22 cellular contexts compared by ENCODE assay signal in genomic region chr9:99178912-99179872, GRCh38. TPM values are rescaled to one million over a fixed set of nuclear protein-coding genes. Genes with fewer than 3 reads are reported as not detected.
DNase-seq lines count a peak whose midpoint lies in the region; ATAC-seq, FAIRE-seq and TF ChIP-seq lines count a peak whose summit lies in the region.
"Had no signal": no experiment of that assay in that cellular context is flagged by ENCODE, and none has a peak within 500 bp of the region (broad histone marks: within the 10 kb centered on the region; RNA-seq: fewer than 3 reads in every experiment).

No MANE protein-coding gene starts in this region.

- no peak overlapping the region for H3K4me2 ChIP-seq in SK-N-SH
- no peak overlapping the region for H3K4me2 ChIP-seq in H1 (ENCODE audit: insufficient read depth in 1 of 2, low read depth in 2 of 2, low read length in 2 of 2)

- 0 out of 2 replicates have a peak overlapping the region, but pooled peaks have one; percentile 50 for H2BK12ac ChIP-seq in H1 (ENCODE audit: low read depth, low read length)

- H3K79me2 ChIP-seq in SK-N-SH (ENCODE audit: insufficient read depth), result no peaks in the 10 kb centered on the region
- no peaks in the 10 kb centered on the region for H3K79me2 ChIP-seq in H1 (ENCODE audit: control insufficient read depth in 1 of 2, insufficient read depth in 2 of 2, low read length in 2 of 2)

- H3K27me3 ChIP-seq in SK-N-SH (ENCODE audit: insufficient read depth) (no peaks in the 10 kb centered on the region), H1 (replicated peaks in 1 of 4; ENCODE audit: control insufficient read depth in 3 of 4, extremely low read depth in 1 of 4, insufficient read depth in 3 of 4, low read length in 3 of 4) (no peaks in the 10 kb centered on the region)
- H3K27me3 ChIP-seq: BE2C had no signal

- H3K27me3 Mint-ChIP-seq in progenitor cell of endocrine pancreas, result no peaks in the 10 kb centered on the region
- H3K27me3 Mint-ChIP-seq: CD4-positive, CD25-positive, alpha-beta regulatory T cell had no signal

- WGBS in SK-N-SH (ENCODE audit: low lambda C conversion rate), result 84% methylated on average over 16 of the region's 17 CpGs
- WGBS in H1 (ENCODE audit: extremely low coverage in 1 of 2, insufficient coverage in 1 of 2, insufficient read length in 1 of 2, insufficient replicate concordance in 2 of 2, low coverage in 1 of 2, low lambda C conversion rate in 2 of 2, missing lambda C conversion rate in 1 of 2), 2 experiments, result 89% methylated on average over 17 of the region's 17 CpGs; no CpG with 5 or more reads in 1 of the 2 experiments

- no peak for TF ChIP-seq CTCF in SK-N-SH (IDR thresholded peaks at IDR 0.05)
- TF ChIP-seq CTCF in H1 (IDR thresholded peaks at IDR 0.05; ENCODE audit: control extremely low read depth in 1 of 3, insufficient read depth in 1 of 3, low read depth in 1 of 3, low read length in 3 of 3), result no peak
- TF ChIP-seq CTCF in progenitor cell of endocrine pancreas (IDR thresholded peaks at IDR 0.05; ENCODE audit: unreplicated experiment), result no peak

- H3K9me3 ChIP-seq in SK-N-SH, result no peaks in the 10 kb centered on the region
- H3K9me3 ChIP-seq in H1 (ENCODE audit: insufficient read depth in 2 of 2, low read depth in 1 of 2, low read length in 1 of 2), result no peaks in the 10 kb centered on the region
- H3K9me3 ChIP-seq: BE2C, HAP-1 had no signal

- H2AFZ ChIP-seq in SK-N-SH (ENCODE audit: low read depth), result no peak overlapping the region
- 0 out of 2 replicates have a peak overlapping the region, but pooled peaks have one; percentile 9 for H2AFZ ChIP-seq in H1 (ENCODE audit: low read length)

- H3K14ac ChIP-seq in H1 (ENCODE audit: insufficient read length), result no peak overlapping the region

- no peak for TF ChIP-seq POLR2A in H1 (IDR thresholded peaks at IDR 0.05; ENCODE audit: control extremely low read depth in 1 of 2, low read depth in 2 of 2, low read length in 2 of 2)

- no peak overlapping the region for H2BK15ac ChIP-seq in H1 (ENCODE audit: low read length)

- peaks cover 45% of the 10 kb centered on the region for H3K4me1 Mint-ChIP-seq in progenitor cell of endocrine pancreas (ENCODE audit: low read depth)

- no peak overlapping the region for H4K8ac ChIP-seq in H1 (ENCODE audit: extremely low read depth, insufficient read depth, low read length)

- no peak for ATAC-seq in SK-N-SH treated with all-trans-retinoic acid at 6 μM for 48 hours
- ATAC-seq: Right ventricle myocardium inferior had no signal

- CTCF ChIA-PET in SK-N-SH (lab: Yijun Ruan, JAX) (interaction anchor here (0.6 to 2.0 kb wide), 6 partner anchors 11 to 651 kb away, joined by 3 to 7 read pairs (median 3); no protein-coding TSS in a partner anchor), H1 (lab: Charles Lee; ENCODE audit: partially characterized antibody) (interaction anchor here (0.7 to 2.6 kb wide), 6 partner anchors 9 to 1087 kb away, joined by 3 to 11 read pairs (median 3); no protein-coding TSS in a partner anchor)

- peak overlapping the region; percentile 45 for H3K27ac Mint-ChIP-seq in progenitor cell of endocrine pancreas
- H3K27ac Mint-ChIP-seq: CD4-positive, CD25-positive, alpha-beta regulatory T cell had no signal

- H4K20me1 ChIP-seq in SK-N-SH (ENCODE audit: insufficient read depth) (no peaks in the 10 kb centered on the region), H1 (replicated peaks in 1 of 2; ENCODE audit: control insufficient read depth in 1 of 2, insufficient read depth in 2 of 2, low read length in 2 of 2) (no peaks in the 10 kb centered on the region)

- H3K4me3 ChIP-seq in SK-N-SH (ENCODE audit: low read depth in 2 of 2, low read length in 1 of 2) (no peak overlapping the region), H1 (ENCODE audit: extremely low read depth in 1 of 4, insufficient read depth in 2 of 4, low read depth in 3 of 4, low read length in 4 of 4) (no peak overlapping the region)
- H3K4me3 ChIP-seq: HAP-1 had no signal

- H3K9ac ChIP-seq in SK-N-SH, result no peak overlapping the region
- H3K9ac ChIP-seq in H1 (replicated peaks in 1 of 4; ENCODE audit: extremely low read depth in 1 of 4, low read depth in 3 of 4, low read length in 3 of 4), result no peak overlapping the region

- H2BK120ac ChIP-seq in H1 (replicated peaks; ENCODE audit: low read depth, low read length), result no peak overlapping the region

- H3K4ac ChIP-seq in H1 (replicated peaks; ENCODE audit: insufficient read length, low read depth, low read length), result no peak overlapping the region

- no peak for TF ChIP-seq EP300 in SK-N-SH (IDR thresholded peaks at IDR 0.05; ENCODE audit: borderline replicate concordance in 1 of 2, low read depth in 1 of 2, low read length in 1 of 2)
- no peak for TF ChIP-seq EP300 in H1 (IDR thresholded peaks at IDR 0.05; ENCODE audit: borderline replicate concordance in 1 of 2, low read depth in 2 of 2, low read length in 2 of 2)

- no peaks in the 10 kb centered on the region for H3K9me2 ChIP-seq in SK-N-SH

- no peaks in the 10 kb centered on the region for H3F3A ChIP-seq in SK-N-SH (replicated peaks; ENCODE audit: insufficient read depth)

- H4K5ac ChIP-seq in H1 (ENCODE audit: insufficient read length, low read depth, low read length), result no peak overlapping the region

- H3K4me3 Mint-ChIP-seq in progenitor cell of endocrine pancreas (ENCODE audit: low read depth), result no peak overlapping the region

- H2AK5ac ChIP-seq in H1 (ENCODE audit: low read depth, low read length), result no peak overlapping the region

- no peak overlapping the region for H3K18ac ChIP-seq in H1 (ENCODE audit: extremely low read depth, low read length)

- POLR2A ChIA-PET in SK-N-SH (lab: Yijun Ruan, JAX) (interaction anchor here (0.6 kb wide), 1 partner anchor 25 kb away, joined by 4 read pairs; no protein-coding TSS in a partner anchor), H1 (lab: Charles Lee; ENCODE audit: partially characterized antibody) (interaction anchor here (0.6 kb wide), 1 partner anchor 44 kb away, joined by 3 read pairs; no protein-coding TSS in a partner anchor)

- no peak for FAIRE-seq in H1 (lab: Jason Lieb, UNC)
- FAIRE-seq: G401.6, RCC 7860 had no signal

- H3K36me3 ChIP-seq in SK-N-SH (replicated peaks in 1 of 2; ENCODE audit: control insufficient read depth in 1 of 2, insufficient read depth in 2 of 2, low read length in 1 of 2), result no peaks in the 10 kb centered on the region
- no peaks in the 10 kb centered on the region for H3K36me3 ChIP-seq in H1 (ENCODE audit: control insufficient read depth in 2 of 4, insufficient read depth in 4 of 4, low read length in 3 of 4)
- H3K36me3 ChIP-seq: BE2C, HAP-1 had no signal

- H2BK5ac ChIP-seq in H1 (ENCODE audit: low read depth, low read length), result no peak overlapping the region

- H3K36me3 Mint-ChIP-seq in progenitor cell of endocrine pancreas (ENCODE audit: insufficient read depth), result peaks cover 1% of the 10 kb centered on the region
- H3K36me3 Mint-ChIP-seq: CD4-positive, CD25-positive, alpha-beta regulatory T cell had no signal

- TF ChIP-seq RAD21 in SK-N-SH (IDR thresholded peaks at IDR 0.05; ENCODE audit: low read length) (no peak), H1 (IDR thresholded peaks at IDR 0.05 in 1 of 2, conservative IDR thresholded peaks at IDR 0.05 in 1 of 2; ENCODE audit: low read depth in 2 of 2, low read length in 2 of 2) (no peak)

- H3K56ac ChIP-seq in H1 (replicated peaks; ENCODE audit: insufficient read length, low read depth, low read length), result no peak overlapping the region

- H2BK20ac ChIP-seq in H1 (ENCODE audit: low read length), result no peak overlapping the region

- no peaks in the 10 kb centered on the region for H3K9me3 Mint-ChIP-seq in progenitor cell of endocrine pancreas (ENCODE audit: low read depth)

- no peak overlapping the region for H3K27ac ChIP-seq in SK-N-SH (ENCODE audit: low read depth in 2 of 2, low read length in 1 of 2)
- no peak overlapping the region for H3K27ac ChIP-seq in H1 (ENCODE audit: low read depth, low read length)
- H3K27ac ChIP-seq: 22Rv1 had no signal

- H3K4me1 ChIP-seq in SK-N-SH (ENCODE audit: control insufficient read depth in 1 of 2, insufficient read depth in 2 of 2, low read depth in 1 of 2, low read length in 1 of 2), result peaks cover 0 to 32% of the 10 kb centered on the region in 2 experiments; a peak in 1 of 4 replicates
- H3K4me1 ChIP-seq in H1 (replicated peaks in 1 of 4; ENCODE audit: control insufficient read depth in 3 of 4, insufficient read depth in 4 of 4, low read length in 3 of 4), result 0 out of 7 replicates have a peak, but pooled peaks cover 0 to 2% (median 0%) of the 10 kb centered on the region in 4 experiments

- DNase-seq in SK-N-SH (peak; percentile 19), NCI-H69 (lab: John Stamatoyannopoulos, UW) (peak; percentile 11), H1 (ENCODE audit: low read depth in 1 of 2, low spot score in 2 of 2) (no peak), progenitor cell of endocrine pancreas (ENCODE audit: low spot score, unreplicated experiment) (no peak), anterior cingulate cortex (lab: John Stamatoyannopoulos, UW) (no peak), EL (no peak), NCI-H1105 (lab: John Stamatoyannopoulos, UW) (no peak)
- DNase-seq: BE2C; CD4-positive, CD25-positive, alpha-beta regulatory T cell; COR-L47; DMS 273 treated with DMSO at 0.1 percent for 48 hours; DND-41; NCI-H1105 treated with DMSO at 0.1 percent for 48 hours; NCI-H1694; NCI-H2081 treated with DMSO at 0.1 percent for 48 hours; NCI-H446 treated with DMSO at 0.1 percent for 48 hours had no signal

- no peaks in the 10 kb centered on the region for H3K79me1 ChIP-seq in H1 (ENCODE audit: low read depth, low read length)

- no peak overlapping the region for H3K23ac ChIP-seq in H1 (ENCODE audit: insufficient read length)

- no peaks in the 10 kb centered on the region for H3K23me2 ChIP-seq in H1 (ENCODE audit: low read depth, low read length)

- no peak overlapping the region for H4K91ac ChIP-seq in H1 (replicated peaks; ENCODE audit: insufficient read length, low read length)

RNA-seq across cellular contexts. Expression of gene ALG2, which starts 42.5 kb away (rescaled TPM):
- polyA plus RNA-seq in SK-N-SH (2012; rRNA removed) (31.6 and 35.6 TPM in 2 replicates), H1 (2011; rRNA removed) (26.7 and 27.1 TPM in 2 replicates)
- 33.3 and 33.7 TPM in 2 replicates for polyA plus RNA-seq in SK-N-SH (2012; cell fraction: cytosol; rRNA removed)
- 29.3 and 39.1 TPM in 2 replicates for polyA plus RNA-seq in SK-N-SH (2012; cell fraction: nucleus; rRNA removed)
- total RNA-seq in H1 (2021; fragmentation: NEBNext Ultra II Directional; extraction: Animal tissue kit (Norgen Biotek cat#: 25700)), result 27.8 and 30.7 TPM in 2 replicates
- polyA plus RNA-seq in H1 (2011; cell fraction: cytosol; rRNA removed), result 27.7 TPM
- polyA plus RNA-seq in H1 (2011; cell fraction: nucleus; rRNA removed), result 17.0 TPM
- 19.3 to 23.1 TPM (median 21.7 TPM) in 4 replicates for polyA plus RNA-seq in H1 (2012, experiment 1 of 2)
- polyA plus RNA-seq in H1 (2012, experiment 2 of 2), result 13.0 TPM
- polyA plus RNA-seq in H1 (2013, experiment 1 of 2), result 41.1 TPM
- 52.8 TPM for polyA plus RNA-seq in H1 (2013, experiment 2 of 2)
- polyA minus RNA-seq in H1 (2011; rRNA and poly(A)+ RNA removed), result 25.5 and 30.1 TPM in 2 replicates
- 14.7 TPM for polyA minus RNA-seq in H1 (2011; cell fraction: cytosol; rRNA and poly(A)+ RNA removed)
- 22.0 TPM for polyA minus RNA-seq in H1 (2011; cell fraction: nucleus; rRNA and poly(A)+ RNA removed)
- total RNA-seq in progenitor cell of endocrine pancreas, result 39.0 and 39.2 TPM in 2 replicates

RNA-seq across cellular contexts. Expression of gene SEC61B, which starts 42.9 kb away (rescaled TPM):
- polyA plus RNA-seq in SK-N-SH (2012; rRNA removed) (154 and 174 TPM in 2 replicates), H1 (2011; rRNA removed) (315 and 379 TPM in 2 replicates)
- polyA plus RNA-seq in SK-N-SH (2012; cell fraction: cytosol; rRNA removed), result 165 and 169 TPM in 2 replicates
- 63.5 and 75.2 TPM in 2 replicates for polyA plus RNA-seq in SK-N-SH (2012; cell fraction: nucleus; rRNA removed)
- 155 and 163 TPM in 2 replicates for total RNA-seq in H1 (2021; fragmentation: NEBNext Ultra II Directional; extraction: Animal tissue kit (Norgen Biotek cat#: 25700))
- 222 TPM for polyA plus RNA-seq in H1 (2011; cell fraction: cytosol; rRNA removed)
- polyA plus RNA-seq in H1 (2011; cell fraction: nucleus; rRNA removed), result 109 TPM
- 179 to 259 TPM (median 234 TPM) in 4 replicates for polyA plus RNA-seq in H1 (2012, experiment 1 of 2)
- polyA plus RNA-seq in H1 (2012, experiment 2 of 2), result 527 TPM
- polyA plus RNA-seq in H1 (2013, experiment 1 of 2), result 451 TPM
- 470 TPM for polyA plus RNA-seq in H1 (2013, experiment 2 of 2)
- polyA minus RNA-seq in H1 (2011; rRNA and poly(A)+ RNA removed), result 37.0 and 38.5 TPM in 2 replicates
- polyA minus RNA-seq in H1 (2011; cell fraction: cytosol; rRNA and poly(A)+ RNA removed), result 32.5 TPM
- polyA minus RNA-seq in H1 (2011; cell fraction: nucleus; rRNA and poly(A)+ RNA removed), result 37.5 TPM
- 153 and 163 TPM in 2 replicates for total RNA-seq in progenitor cell of endocrine pancreas

Comparison
In these comparisons a context has a peak if more than half of its experiments do, and no peak if none do; other contexts are left out.
1. DNase-seq: peak in SK-N-SH (single experiment) and NCI-H69 (single experiment); none in H1 (0 of 2), progenitor cell of endocrine pancreas (single experiment), anterior cingulate cortex (0 of 58), EL (single experiment) and NCI-H1105 (single experiment).